In the genomic region with DNA sequence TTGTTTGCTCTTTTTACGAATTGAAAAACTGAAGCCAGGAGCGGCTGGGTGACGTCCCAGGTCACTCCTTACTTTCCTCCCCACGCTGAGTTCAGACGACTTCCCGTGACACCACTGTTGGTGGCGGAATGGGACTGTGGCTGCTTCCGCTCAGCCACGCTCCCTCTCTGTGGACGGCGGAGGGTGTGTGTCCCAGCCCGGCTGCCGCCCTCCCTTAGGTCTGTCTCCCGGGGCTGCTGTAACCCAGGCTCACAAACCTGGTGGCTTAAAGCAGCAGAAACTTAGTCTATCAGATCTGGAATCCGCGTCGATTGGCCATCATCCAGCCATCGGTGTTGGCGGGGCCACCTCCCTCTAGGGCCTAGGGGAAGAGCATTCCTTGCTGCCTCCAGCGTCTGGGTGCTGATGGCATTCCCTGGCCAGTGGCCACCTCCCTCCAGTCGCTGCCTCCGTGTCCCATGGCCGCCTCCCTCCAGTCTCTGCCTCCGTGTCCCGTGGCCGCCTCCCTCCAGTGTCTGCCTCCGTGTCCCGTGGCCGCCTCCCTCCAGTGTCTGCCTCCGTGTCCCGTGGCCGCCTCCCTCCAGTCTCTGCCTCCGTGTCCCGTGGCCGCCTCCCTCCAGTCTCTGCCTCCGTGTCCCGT, we compare ENCODE assay signal across 3 cellular contexts.
TF ChIP-seq lines count a peak whose summit lies in the region.

No MANE protein-coding gene starts in this region.

TF ChIP-seq in SK-N-SH, 30 proteins besides CTCF, POLR2A, EP300 and RAD21:
- TF ChIP-seq JUND (IDR thresholded peaks at IDR 0.05), result no peak
- no peak for TF ChIP-seq NRF1 (IDR thresholded peaks at IDR 0.05; ENCODE audit: low read depth, low read length)
- TF ChIP-seq, protein P1, sequence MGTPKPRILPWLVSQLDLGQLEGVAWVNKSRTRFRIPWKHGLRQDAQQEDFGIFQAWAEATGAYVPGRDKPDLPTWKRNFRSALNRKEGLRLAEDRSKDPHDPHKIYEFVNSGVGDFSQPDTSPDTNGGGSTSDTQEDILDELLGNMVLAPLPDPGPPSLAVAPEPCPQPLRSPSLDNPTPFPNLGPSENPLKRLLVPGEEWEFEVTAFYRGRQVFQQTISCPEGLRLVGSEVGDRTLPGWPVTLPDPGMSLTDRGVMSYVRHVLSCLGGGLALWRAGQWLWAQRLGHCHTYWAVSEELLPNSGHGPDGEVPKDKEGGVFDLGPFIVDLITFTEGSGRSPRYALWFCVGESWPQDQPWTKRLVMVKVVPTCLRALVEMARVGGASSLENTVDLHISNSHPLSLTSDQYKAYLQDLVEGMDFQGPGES (IDR thresholded peaks at IDR 0.05; ENCODE audit: low read depth, low read length), result no peak
- no peak for TF ChIP-seq MEF2A (IDR thresholded peaks at IDR 0.05; ENCODE audit: borderline replicate concordance, low read depth)
- TF ChIP-seq, protein P2, sequence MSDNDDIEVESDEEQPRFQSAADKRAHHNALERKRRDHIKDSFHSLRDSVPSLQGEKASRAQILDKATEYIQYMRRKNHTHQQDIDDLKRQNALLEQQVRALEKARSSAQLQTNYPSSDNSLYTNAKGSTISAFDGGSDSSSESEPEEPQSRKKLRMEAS (IDR thresholded peaks at IDR 0.05; ENCODE audit: low read depth), result no peak
- TF ChIP-seq EZH2phosphoT487 (IDR thresholded peaks at IDR 0.05; ENCODE audit: borderline replicate concordance, low read depth), result no peak
- TF ChIP-seq MXI1 (IDR thresholded peaks at IDR 0.05; ENCODE audit: low read depth, low read length), result no peak
- TF ChIP-seq RFX5 (IDR thresholded peaks at IDR 0.05; ENCODE audit: low read length), result no peak
- TF ChIP-seq FOXM1 (IDR thresholded peaks at IDR 0.05; ENCODE audit: low read depth), result no peak
- TF ChIP-seq, protein P3, sequence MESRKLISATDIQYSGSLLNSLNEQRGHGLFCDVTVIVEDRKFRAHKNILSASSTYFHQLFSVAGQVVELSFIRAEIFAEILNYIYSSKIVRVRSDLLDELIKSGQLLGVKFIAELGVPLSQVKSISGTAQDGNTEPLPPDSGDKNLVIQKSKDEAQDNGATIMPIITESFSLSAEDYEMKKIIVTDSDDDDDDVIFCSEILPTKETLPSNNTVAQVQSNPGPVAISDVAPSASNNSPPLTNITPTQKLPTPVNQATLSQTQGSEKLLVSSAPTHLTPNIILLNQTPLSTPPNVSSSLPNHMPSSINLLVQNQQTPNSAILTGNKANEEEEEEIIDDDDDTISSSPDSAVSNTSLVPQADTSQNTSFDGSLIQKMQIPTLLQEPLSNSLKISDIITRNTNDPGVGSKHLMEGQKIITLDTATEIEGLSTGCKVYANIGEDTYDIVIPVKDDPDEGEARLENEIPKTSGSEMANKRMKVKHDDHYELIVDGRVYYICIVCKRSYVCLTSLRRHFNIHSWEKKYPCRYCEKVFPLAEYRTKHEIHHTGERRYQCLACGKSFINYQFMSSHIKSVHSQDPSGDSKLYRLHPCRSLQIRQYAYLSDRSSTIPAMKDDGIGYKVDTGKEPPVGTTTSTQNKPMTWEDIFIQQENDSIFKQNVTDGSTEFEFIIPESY (IDR thresholded peaks at IDR 0.05; ENCODE audit: borderline replicate concordance, low read depth), result no peak
- TF ChIP-seq, protein P4, sequence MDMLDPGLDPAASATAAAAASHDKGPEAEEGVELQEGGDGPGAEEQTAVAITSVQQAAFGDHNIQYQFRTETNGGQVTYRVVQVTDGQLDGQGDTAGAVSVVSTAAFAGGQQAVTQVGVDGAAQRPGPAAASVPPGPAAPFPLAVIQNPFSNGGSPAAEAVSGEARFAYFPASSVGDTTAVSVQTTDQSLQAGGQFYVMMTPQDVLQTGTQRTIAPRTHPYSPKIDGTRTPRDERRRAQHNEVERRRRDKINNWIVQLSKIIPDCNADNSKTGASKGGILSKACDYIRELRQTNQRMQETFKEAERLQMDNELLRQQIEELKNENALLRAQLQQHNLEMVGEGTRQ (IDR thresholded peaks at IDR 0.05; ENCODE audit: borderline replicate concordance, low read depth, low read length), result no peak
- no peak for TF ChIP-seq FOXJ3 (CRISPR knock-in tag; IDR thresholded peaks at IDR 0.05)
- no peak for TF ChIP-seq FOSL2 (IDR thresholded peaks at IDR 0.05; ENCODE audit: borderline replicate concordance, low read depth)
- TF ChIP-seq TAF1 (IDR thresholded peaks at IDR 0.05; ENCODE audit: borderline replicate concordance, low read depth, low read length), result no peak

TF ChIP-seq in SK-N-SH treated with all-trans-retinoic acid at 6 μM for 48 hours, 23 proteins besides CTCF, POLR2A, EP300 and RAD21:
- TF ChIP-seq ZNF70 (CRISPR knock-in tag; IDR thresholded peaks at IDR 0.05), result no peak
- TF ChIP-seq, protein P5, sequence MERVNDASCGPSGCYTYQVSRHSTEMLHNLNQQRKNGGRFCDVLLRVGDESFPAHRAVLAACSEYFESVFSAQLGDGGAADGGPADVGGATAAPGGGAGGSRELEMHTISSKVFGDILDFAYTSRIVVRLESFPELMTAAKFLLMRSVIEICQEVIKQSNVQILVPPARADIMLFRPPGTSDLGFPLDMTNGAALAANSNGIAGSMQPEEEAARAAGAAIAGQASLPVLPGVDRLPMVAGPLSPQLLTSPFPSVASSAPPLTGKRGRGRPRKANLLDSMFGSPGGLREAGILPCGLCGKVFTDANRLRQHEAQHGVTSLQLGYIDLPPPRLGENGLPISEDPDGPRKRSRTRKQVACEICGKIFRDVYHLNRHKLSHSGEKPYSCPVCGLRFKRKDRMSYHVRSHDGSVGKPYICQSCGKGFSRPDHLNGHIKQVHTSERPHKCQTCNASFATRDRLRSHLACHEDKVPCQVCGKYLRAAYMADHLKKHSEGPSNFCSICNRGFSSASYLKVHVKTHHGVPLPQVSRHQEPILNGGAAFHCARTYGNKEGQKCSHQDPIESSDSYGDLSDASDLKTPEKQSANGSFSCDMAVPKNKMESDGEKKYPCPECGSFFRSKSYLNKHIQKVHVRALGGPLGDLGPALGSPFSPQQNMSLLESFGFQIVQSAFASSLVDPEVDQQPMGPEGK (CRISPR knock-in tag; IDR thresholded peaks at IDR 0.05; ENCODE audit: borderline replicate concordance), result no peak
- TF ChIP-seq ZNF8 (CRISPR knock-in tag; IDR thresholded peaks at IDR 0.05), result no peak
- TF ChIP-seq, protein P6, sequence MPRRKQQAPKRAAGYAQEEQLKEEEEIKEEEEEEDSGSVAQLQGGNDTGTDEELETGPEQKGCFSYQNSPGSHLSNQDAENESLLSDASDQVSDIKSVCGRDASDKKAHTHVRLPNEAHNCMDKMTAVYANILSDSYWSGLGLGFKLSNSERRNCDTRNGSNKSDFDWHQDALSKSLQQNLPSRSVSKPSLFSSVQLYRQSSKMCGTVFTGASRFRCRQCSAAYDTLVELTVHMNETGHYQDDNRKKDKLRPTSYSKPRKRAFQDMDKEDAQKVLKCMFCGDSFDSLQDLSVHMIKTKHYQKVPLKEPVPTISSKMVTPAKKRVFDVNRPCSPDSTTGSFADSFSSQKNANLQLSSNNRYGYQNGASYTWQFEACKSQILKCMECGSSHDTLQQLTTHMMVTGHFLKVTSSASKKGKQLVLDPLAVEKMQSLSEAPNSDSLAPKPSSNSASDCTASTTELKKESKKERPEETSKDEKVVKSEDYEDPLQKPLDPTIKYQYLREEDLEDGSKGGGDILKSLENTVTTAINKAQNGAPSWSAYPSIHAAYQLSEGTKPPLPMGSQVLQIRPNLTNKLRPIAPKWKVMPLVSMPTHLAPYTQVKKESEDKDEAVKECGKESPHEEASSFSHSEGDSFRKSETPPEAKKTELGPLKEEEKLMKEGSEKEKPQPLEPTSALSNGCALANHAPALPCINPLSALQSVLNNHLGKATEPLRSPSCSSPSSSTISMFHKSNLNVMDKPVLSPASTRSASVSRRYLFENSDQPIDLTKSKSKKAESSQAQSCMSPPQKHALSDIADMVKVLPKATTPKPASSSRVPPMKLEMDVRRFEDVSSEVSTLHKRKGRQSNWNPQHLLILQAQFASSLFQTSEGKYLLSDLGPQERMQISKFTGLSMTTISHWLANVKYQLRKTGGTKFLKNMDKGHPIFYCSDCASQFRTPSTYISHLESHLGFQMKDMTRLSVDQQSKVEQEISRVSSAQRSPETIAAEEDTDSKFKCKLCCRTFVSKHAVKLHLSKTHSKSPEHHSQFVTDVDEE (CRISPR knock-in tag; IDR thresholded peaks at IDR 0.05), result no peak
- no peak for TF ChIP-seq TOX (CRISPR knock-in tag; IDR thresholded peaks at IDR 0.05; ENCODE audit: borderline replicate concordance)
- TF ChIP-seq ZC3H10 (CRISPR knock-in tag; IDR thresholded peaks at IDR 0.05), result no peak
- no peak for TF ChIP-seq GLIS3 (CRISPR knock-in tag; IDR thresholded peaks at IDR 0.05)

TF ChIP-seq in HepG2, 621 proteins besides CTCF, POLR2A, EP300 and RAD21:
- TF ChIP-seq, protein P3 (CRISPR knock-in tag; IDR thresholded peaks at IDR 0.05), result peak; percentile 98
- TF ChIP-seq, protein P7, sequence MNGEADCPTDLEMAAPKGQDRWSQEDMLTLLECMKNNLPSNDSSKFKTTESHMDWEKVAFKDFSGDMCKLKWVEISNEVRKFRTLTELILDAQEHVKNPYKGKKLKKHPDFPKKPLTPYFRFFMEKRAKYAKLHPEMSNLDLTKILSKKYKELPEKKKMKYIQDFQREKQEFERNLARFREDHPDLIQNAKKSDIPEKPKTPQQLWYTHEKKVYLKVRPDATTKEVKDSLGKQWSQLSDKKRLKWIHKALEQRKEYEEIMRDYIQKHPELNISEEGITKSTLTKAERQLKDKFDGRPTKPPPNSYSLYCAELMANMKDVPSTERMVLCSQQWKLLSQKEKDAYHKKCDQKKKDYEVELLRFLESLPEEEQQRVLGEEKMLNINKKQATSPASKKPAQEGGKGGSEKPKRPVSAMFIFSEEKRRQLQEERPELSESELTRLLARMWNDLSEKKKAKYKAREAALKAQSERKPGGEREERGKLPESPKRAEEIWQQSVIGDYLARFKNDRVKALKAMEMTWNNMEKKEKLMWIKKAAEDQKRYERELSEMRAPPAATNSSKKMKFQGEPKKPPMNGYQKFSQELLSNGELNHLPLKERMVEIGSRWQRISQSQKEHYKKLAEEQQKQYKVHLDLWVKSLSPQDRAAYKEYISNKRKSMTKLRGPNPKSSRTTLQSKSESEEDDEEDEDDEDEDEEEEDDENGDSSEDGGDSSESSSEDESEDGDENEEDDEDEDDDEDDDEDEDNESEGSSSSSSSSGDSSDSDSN (CRISPR knock-in tag; IDR thresholded peaks at IDR 0.05), result 0 out of 2 replicates have a peak, but pooled peaks have one; percentile 11
- TF ChIP-seq ZNF670 (CRISPR knock-in tag; IDR thresholded peaks at IDR 0.05; ENCODE audit: borderline replicate concordance) (0 out of 2 replicates have a peak, but pooled peaks have one; percentile 37), ZBTB38 (CRISPR knock-in tag; IDR thresholded peaks at IDR 0.05) (peak; percentile 80), ZNF530 (CRISPR knock-in tag; IDR thresholded peaks at IDR 0.05; ENCODE audit: low read depth) (no peak)
TF ChIP-seq in HepG2: peak in this region for 4.
